In the genomic region with DNA sequence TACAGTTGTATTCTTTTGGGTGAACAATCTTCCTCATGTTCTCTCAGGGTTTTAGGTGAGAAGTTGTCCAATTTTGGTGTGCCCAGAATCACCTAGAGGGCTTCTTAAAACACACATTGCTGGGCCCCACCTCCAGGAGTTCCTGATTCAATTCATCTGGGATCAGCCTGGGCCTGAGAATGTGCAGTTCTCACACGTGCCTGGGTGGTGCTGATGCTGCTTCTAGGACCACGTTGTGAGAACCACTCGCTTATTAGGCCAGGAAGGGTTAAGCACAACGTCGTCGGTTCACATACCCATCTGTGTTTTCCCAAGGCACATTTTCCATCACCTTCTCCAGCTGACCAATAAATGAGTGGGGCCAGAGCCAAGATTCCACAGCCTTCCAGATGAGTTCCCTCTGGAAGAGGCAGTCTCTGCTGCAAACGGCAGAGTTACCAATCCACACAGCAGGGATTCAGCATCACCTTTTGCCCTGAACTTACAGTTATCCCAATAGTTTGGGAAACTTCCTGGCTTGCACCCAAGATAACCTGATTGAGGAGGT, we compare ENCODE assay signal across 1 cellular context.
TF ChIP-seq lines count a peak whose summit lies in the region.

No MANE protein-coding gene starts in this region.

TF ChIP-seq in K562, 482 proteins besides CTCF, POLR2A, EP300 and RAD21 (continued from another document):
- TF ChIP-seq, protein P1, sequence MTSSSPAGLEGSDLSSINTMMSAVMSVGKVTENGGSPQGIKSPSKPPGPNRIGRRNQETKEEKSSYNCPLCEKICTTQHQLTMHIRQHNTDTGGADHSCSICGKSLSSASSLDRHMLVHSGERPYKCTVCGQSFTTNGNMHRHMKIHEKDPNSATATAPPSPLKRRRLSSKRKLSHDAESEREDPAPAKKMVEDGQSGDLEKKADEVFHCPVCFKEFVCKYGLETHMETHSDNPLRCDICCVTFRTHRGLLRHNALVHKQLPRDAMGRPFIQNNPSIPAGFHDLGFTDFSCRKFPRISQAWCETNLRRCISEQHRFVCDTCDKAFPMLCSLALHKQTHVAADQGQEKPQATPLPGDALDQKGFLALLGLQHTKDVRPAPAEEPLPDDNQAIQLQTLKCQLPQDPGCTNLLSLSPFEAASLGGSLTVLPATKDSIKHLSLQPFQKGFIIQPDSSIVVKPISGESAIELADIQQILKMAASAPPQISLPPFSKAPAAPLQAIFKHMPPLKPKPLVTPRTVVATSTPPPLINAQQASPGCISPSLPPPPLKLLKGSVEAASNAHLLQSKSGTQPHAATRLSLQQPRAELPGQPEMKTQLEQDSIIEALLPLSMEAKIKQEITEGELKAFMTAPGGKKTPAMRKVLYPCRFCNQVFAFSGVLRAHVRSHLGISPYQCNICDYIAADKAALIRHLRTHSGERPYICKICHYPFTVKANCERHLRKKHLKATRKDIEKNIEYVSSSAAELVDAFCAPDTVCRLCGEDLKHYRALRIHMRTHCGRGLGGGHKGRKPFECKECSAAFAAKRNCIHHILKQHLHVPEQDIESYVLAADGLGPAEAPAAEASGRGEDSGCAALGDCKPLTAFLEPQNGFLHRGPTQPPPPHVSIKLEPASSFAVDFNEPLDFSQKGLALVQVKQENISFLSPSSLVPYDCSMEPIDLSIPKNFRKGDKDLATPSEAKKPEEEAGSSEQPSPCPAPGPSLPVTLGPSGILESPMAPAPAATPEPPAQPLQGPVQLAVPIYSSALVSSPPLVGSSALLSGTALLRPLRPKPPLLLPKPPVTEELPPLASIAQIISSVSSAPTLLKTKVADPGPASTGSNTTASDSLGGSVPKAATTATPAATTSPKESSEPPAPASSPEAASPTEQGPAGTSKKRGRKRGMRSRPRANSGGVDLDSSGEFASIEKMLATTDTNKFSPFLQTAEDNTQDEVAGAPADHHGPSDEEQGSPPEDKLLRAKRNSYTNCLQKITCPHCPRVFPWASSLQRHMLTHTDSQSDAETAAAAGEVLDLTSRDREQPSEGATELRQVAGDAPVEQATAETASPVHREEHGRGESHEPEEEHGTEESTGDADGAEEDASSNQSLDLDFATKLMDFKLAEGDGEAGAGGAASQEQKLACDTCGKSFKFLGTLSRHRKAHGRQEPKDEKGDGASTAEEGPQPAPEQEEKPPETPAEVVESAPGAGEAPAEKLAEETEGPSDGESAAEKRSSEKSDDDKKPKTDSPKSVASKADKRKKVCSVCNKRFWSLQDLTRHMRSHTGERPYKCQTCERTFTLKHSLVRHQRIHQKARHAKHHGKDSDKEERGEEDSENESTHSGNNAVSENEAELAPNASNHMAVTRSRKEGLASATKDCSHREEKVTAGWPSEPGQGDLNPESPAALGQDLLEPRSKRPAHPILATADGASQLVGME (CRISPR knock-in tag; IDR thresholded peaks at IDR 0.05): peak; percentile 70; the same call in 1 of the 2 replicates
- TF ChIP-seq BCL6 (CRISPR knock-in tag; IDR thresholded peaks at IDR 0.05): no peak
- TF ChIP-seq, protein P2, sequence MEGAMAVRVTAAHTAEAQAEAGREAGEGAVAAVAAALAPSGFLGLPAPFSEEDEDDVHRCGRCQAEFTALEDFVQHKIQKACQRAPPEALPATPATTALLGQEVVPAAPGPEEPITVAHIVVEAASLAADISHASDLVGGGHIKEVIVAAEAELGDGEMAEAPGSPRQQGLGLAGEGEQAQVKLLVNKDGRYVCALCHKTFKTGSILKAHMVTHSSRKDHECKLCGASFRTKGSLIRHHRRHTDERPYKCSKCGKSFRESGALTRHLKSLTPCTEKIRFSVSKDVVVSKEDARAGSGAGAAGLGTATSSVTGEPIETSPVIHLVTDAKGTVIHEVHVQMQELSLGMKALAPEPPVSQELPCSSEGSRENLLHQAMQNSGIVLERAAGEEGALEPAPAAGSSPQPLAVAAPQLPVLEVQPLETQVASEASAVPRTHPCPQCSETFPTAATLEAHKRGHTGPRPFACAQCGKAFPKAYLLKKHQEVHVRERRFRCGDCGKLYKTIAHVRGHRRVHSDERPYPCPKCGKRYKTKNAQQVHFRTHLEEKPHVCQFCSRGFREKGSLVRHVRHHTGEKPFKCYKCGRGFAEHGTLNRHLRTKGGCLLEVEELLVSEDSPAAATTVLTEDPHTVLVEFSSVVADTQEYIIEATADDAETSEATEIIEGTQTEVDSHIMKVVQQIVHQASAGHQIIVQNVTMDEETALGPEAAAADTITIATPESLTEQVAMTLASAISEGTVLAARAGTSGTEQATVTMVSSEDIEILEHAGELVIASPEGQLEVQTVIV (CRISPR knock-in tag; IDR thresholded peaks at IDR 0.05; ENCODE audit: borderline replicate concordance): no peak
- TF ChIP-seq BHLHE40 (IDR thresholded peaks at IDR 0.05; ENCODE audit: low read length): peak; percentile 43; the same call in 1 of the 2 replicates
- TF ChIP-seq TRIM24 (IDR thresholded peaks at IDR 0.05): no peak
- TF ChIP-seq MXI1 (IDR thresholded peaks at IDR 0.05; ENCODE audit: low read depth, low read length): no peak
- TF ChIP-seq HNRNPK (IDR thresholded peaks at IDR 0.05; ENCODE audit: low read depth, low read length, poor library complexity, severe bottlenecking): no peak
- TF ChIP-seq ZNF695 (CRISPR knock-in tag; IDR thresholded peaks at IDR 0.05): no peak
- TF ChIP-seq FOXA1 (IDR thresholded peaks at IDR 0.05; ENCODE audit: borderline replicate concordance): no peak
TF ChIP-seq in K562: peak in this region for 3.
